In genomic region chr9:29312327-29312726, GRCh38 we compare ENCODE assay signal across 28 cellular contexts.
"Had no signal": no experiment of that assay in that cellular context is flagged by ENCODE, and none has a peak within 500 bp of the region (broad histone marks: within the 10 kb centered on the region; RNA-seq: fewer than 3 reads in every experiment).

No MANE protein-coding gene starts in this region.

- H3K36me3 ChIP-seq: colonic mucosa, esophagus muscularis mucosa, esophagus squamous epithelium, gastrocnemius medialis, gastroesophageal sphincter, heart left ventricle, heart right ventricle had no signal

- H3K27ac ChIP-seq: colonic mucosa, coronary artery, dorsolateral prefrontal cortex, epithelial cell of prostate, esophagus muscularis mucosa, esophagus squamous epithelium, foreskin keratinocyte, gastrocnemius medialis, gastroesophageal sphincter, heart left ventricle, heart right ventricle had no signal

- ATAC-seq: effector memory CD8-positive, alpha-beta T cell; esophagus mucosa; foreskin keratinocyte; gastrocnemius medialis; gastroesophageal sphincter; heart left ventricle; heart right ventricle had no signal

- H3K4me3 ChIP-seq: colonic mucosa, coronary artery, dorsolateral prefrontal cortex, esophagus muscularis mucosa, esophagus squamous epithelium, gastrocnemius medialis, gastroesophageal sphincter, heart left ventricle, heart right ventricle had no signal

- H3K4me1 ChIP-seq: colonic mucosa, esophagus muscularis mucosa, esophagus squamous epithelium, foreskin keratinocyte, gastrocnemius medialis, gastroesophageal sphincter, heart left ventricle, heart right ventricle had no signal

- DNase-seq: colonic mucosa; cortex of kidney; dermis blood vessel endothelial cell; dorsolateral prefrontal cortex; effector CD4-positive, alpha-beta T cell; effector CD8-positive, alpha-beta T cell; effector memory CD4-positive, alpha-beta T cell; effector memory CD8-positive, alpha-beta T cell; endodermal cell; erythroblast; esophagus squamous epithelium; foreskin fibroblast; foreskin keratinocyte; foreskin melanocyte; gastrocnemius medialis; glutamatergic neuron; head of caudate nucleus; heart left ventricle; heart right ventricle had no signal

- FAIRE-seq: colon, endometrium, endothelial cell of umbilical vein, frontal cortex had no signal

- H3K9me3 ChIP-seq: colonic mucosa, esophagus muscularis mucosa, esophagus squamous epithelium, gastrocnemius medialis, gastroesophageal sphincter, heart left ventricle had no signal
